21 cellular contexts compared by ENCODE assay signal in the genomic region with DNA sequence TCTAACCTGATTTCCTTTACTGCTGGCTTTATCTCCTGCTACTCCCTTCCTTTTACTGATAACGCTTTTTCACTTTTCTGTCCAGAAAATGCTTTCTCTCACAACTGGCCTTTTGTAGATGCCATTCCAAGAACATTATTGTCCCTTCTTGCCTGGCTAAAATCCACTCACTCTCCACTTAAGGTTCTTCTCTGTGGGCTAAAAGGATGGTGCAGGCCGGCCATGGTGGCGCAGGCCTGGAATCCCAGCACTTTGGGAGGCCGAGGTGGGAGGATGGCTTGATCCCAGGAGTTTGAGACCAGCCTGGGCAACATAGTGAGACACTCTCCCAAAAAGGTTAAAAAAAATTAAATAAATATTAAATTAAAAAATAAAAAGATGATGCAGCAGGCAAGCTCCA.
"Had no signal": no experiment of that assay in that cellular context is flagged by ENCODE, and none has a peak within 500 bp of the region (broad histone marks: within the 10 kb centered on the region; RNA-seq: fewer than 3 reads in every experiment).

No MANE protein-coding gene starts in this region.

- H3K4me3 Mint-ChIP-seq: IgD-negative memory B cell had no signal

- H3K27me3 ChIP-seq: SJSA1 had no signal

- H3K4me3 ChIP-seq: SJSA1, SK-N-MC had no signal

- DNase-seq: KBM-7, NCI-H1092, NCI-H1105 treated with DMSO at 0.1 percent for 48 hours, NCI-H1436, NCI-H187, NCI-H2029, NCI-H2081 treated with DMSO at 0.1 percent for 48 hours, NCI-H2171, NCI-H226, NCI-H446, NCI-H510A, NCI-H524 treated with DMSO at 0.1 percent for 48 hours, NCI-H69, NCI-H774, Right ventricle myocardium superior, RPMI8226, SIG-M5 had no signal

- H3K27ac Mint-ChIP-seq: IgD-negative memory B cell had no signal

- H3K9me3 ChIP-seq: SJSA1 had no signal

- H3K36me3 ChIP-seq: SJSA1 had no signal

- H3K9me3 Mint-ChIP-seq: IgD-negative memory B cell had no signal

- H3K4me1 Mint-ChIP-seq: IgD-negative memory B cell had no signal

- H3K36me3 Mint-ChIP-seq: IgD-negative memory B cell had no signal

- H3K27ac ChIP-seq: HL-60, SJSA1, SK-N-MC had no signal
